ENCODE assay signal across 1 cellular context in the genomic region with DNA sequence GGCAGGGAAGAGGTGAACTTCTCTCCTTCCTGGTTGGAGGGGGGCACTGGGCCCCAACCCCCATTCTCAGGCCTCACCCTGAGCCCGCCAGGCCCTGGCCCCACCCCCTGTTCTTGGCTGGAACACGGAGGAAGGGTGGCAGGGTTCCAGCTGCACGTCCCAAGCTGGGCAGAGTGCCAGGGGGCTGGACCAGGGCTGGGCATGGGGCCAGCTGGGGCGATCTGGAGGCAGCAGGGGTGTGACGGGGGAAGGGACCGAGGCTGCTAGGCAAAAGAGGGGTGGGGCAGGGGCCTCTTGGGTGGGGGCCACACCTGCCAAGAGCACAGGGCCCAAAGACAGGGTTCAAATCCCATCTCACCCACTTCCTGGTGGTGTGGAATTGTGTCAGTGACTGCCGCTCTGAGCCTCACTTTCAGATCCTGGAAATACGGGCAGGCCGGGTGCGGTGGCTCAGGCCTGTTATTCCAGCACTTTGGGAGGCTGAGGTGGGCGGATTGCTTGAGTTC.
TF ChIP-seq lines count a peak whose summit lies in the region.

No MANE protein-coding gene starts in this region.

TF ChIP-seq in GM23338, 12 proteins besides CTCF, POLR2A, EP300 and RAD21 (continued from another document):
- TF ChIP-seq, protein P1, sequence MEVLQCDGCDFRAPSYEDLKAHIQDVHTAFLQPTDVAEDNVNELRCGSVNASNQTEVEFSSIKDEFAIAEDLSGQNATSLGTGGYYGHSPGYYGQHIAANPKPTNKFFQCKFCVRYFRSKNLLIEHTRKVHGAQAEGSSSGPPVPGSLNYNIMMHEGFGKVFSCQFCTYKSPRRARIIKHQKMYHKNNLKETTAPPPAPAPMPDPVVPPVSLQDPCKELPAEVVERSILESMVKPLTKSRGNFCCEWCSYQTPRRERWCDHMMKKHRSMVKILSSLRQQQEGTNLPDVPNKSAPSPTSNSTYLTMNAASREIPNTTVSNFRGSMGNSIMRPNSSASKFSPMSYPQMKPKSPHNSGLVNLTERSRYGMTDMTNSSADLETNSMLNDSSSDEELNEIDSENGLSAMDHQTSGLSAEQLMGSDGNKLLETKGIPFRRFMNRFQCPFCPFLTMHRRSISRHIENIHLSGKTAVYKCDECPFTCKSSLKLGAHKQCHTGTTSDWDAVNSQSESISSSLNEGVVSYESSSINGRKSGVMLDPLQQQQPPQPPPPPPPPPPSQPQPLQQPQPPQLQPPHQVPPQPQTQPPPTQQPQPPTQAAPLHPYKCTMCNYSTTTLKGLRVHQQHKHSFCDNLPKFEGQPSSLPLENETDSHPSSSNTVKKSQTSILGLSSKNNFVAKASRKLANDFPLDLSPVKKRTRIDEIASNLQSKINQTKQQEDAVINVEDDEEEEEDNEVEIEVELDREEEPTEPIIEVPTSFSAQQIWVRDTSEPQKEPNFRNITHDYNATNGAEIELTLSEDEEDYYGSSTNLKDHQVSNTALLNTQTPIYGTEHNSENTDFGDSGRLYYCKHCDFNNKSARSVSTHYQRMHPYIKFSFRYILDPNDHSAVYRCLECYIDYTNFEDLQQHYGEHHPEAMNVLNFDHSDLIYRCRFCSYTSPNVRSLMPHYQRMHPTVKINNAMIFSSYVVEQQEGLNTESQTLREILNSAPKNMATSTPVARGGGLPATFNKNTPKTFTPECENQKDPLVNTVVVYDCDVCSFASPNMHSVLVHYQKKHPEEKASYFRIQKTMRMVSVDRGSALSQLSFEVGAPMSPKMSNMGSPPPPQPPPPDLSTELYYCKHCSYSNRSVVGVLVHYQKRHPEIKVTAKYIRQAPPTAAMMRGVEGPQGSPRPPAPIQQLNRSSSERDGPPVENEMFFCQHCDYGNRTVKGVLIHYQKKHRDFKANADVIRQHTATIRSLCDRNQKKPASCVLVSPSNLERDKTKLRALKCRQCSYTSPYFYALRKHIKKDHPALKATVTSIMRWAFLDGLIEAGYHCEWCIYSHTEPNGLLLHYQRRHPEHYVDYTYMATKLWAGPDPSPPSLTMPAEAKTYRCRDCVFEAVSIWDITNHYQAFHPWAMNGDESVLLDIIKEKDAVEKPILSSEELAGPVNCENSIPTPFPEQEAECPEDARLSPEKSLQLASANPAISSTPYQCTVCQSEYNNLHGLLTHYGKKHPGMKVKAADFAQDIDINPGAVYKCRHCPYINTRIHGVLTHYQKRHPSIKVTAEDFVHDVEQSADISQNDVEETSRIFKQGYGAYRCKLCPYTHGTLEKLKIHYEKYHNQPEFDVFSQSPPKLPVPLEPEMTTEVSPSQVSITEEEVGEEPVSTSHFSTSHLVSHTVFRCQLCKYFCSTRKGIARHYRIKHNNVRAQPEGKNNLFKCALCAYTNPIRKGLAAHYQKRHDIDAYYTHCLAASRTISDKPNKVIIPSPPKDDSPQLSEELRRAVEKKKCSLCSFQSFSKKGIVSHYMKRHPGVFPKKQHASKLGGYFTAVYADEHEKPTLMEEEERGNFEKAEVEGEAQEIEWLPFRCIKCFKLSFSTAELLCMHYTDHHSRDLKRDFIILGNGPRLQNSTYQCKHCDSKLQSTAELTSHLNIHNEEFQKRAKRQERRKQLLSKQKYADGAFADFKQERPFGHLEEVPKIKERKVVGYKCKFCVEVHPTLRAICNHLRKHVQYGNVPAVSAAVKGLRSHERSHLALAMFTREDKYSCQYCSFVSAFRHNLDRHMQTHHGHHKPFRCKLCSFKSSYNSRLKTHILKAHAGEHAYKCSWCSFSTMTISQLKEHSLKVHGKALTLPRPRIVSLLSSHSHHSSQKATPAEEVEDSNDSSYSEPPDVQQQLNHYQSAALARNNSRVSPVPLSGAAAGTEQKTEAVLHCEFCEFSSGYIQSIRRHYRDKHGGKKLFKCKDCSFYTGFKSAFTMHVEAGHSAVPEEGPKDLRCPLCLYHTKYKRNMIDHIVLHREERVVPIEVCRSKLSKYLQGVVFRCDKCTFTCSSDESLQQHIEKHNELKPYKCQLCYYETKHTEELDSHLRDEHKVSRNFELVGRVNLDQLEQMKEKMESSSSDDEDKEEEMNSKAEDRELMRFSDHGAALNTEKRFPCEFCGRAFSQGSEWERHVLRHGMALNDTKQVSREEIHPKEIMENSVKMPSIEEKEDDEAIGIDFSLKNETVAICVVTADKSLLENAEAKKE (CRISPR knock-in tag; IDR thresholded peaks at IDR 0.05) = no peak
- TF ChIP-seq, protein P2, sequence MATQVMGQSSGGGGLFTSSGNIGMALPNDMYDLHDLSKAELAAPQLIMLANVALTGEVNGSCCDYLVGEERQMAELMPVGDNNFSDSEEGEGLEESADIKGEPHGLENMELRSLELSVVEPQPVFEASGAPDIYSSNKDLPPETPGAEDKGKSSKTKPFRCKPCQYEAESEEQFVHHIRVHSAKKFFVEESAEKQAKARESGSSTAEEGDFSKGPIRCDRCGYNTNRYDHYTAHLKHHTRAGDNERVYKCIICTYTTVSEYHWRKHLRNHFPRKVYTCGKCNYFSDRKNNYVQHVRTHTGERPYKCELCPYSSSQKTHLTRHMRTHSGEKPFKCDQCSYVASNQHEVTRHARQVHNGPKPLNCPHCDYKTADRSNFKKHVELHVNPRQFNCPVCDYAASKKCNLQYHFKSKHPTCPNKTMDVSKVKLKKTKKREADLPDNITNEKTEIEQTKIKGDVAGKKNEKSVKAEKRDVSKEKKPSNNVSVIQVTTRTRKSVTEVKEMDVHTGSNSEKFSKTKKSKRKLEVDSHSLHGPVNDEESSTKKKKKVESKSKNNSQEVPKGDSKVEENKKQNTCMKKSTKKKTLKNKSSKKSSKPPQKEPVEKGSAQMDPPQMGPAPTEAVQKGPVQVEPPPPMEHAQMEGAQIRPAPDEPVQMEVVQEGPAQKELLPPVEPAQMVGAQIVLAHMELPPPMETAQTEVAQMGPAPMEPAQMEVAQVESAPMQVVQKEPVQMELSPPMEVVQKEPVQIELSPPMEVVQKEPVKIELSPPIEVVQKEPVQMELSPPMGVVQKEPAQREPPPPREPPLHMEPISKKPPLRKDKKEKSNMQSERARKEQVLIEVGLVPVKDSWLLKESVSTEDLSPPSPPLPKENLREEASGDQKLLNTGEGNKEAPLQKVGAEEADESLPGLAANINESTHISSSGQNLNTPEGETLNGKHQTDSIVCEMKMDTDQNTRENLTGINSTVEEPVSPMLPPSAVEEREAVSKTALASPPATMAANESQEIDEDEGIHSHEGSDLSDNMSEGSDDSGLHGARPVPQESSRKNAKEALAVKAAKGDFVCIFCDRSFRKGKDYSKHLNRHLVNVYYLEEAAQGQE (IDR thresholded peaks at IDR 0.05; ENCODE audit: unreplicated experiment) = no peak
